In the genomic region with DNA sequence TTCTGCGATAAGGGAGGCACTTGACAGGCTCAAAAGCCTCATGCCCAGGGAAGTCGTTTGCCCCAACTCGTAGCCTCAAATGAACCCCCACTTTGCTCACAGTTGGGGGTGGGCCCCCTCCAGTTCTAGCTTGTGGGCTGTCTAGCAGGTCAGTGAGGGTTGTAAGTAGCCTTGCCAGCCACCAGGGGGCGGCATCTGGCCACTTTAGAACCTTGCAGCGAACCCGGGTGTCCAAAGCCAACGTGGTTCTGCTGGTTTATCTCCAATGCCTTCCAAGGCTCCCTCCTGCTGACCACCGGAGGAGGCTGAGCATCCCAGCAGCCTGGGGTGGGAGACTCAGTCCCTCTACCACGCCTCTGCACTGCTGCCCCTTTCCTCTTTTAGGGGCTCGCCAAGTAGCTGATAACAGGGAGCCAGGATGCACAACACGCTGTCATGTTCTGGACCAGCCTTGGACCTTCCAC, we compare ENCODE assay signal across 8 cellular contexts. TPM values are rescaled to one million over a fixed set of nuclear protein-coding genes. Genes with fewer than 3 reads are reported as not detected.
A peak's percentile ranks its signal among the peaks of the same experiment; 100 is the strongest.
DNase-seq lines count a peak whose midpoint lies in the region; ATAC-seq and TF ChIP-seq lines count a peak whose summit lies in the region.

No MANE protein-coding gene starts in this region.

- no peak overlapping the region for H3K27ac Mint-ChIP-seq in activated T-cell treated with anti-CD3 and anti-CD28 coated beads, Interleukin-2, amount 50 U/mL, for 24 hours
- H3K27ac Mint-ChIP-seq in neural progenitor cell = no peak overlapping the region
- no peak overlapping the region for H3K27ac Mint-ChIP-seq in stimulated activated naive CD8-positive, alpha-beta T cell treated with anti-CD3 and anti-CD28 coated beads, Interleukin-15, amount 100 ng/mL, for 72 hours

- H3K9ac ChIP-seq in neural progenitor cell = no peak overlapping the region

- H3K27me3 ChIP-seq in neural progenitor cell = no peaks in the 10 kb centered on the region

- H3K9me3 ChIP-seq in OCI-LY7 (ENCODE audit: low read length) (no peaks in the 10 kb centered on the region), neural progenitor cell (ENCODE audit: low read depth) (no peaks in the 10 kb centered on the region)

- H3K4me3 Mint-ChIP-seq in activated T-cell treated with anti-CD3 and anti-CD28 coated beads, Interleukin-2, amount 50 U/mL, for 24 hours = no peak overlapping the region
- peak overlapping the region; percentile 52 for H3K4me3 Mint-ChIP-seq in neural progenitor cell
- no peak overlapping the region for H3K4me3 Mint-ChIP-seq in stimulated activated naive CD8-positive, alpha-beta T cell treated with anti-CD3 and anti-CD28 coated beads, Interleukin-15, amount 100 ng/mL, for 72 hours

- H3K4me2 ChIP-seq in OCI-LY7 (ENCODE audit: low read length) (peak overlapping the region; percentile 63), neural progenitor cell (no peak overlapping the region)

- no peaks in the 10 kb centered on the region for H3K9me3 Mint-ChIP-seq in activated T-cell treated with anti-CD3 and anti-CD28 coated beads, Interleukin-2, amount 50 U/mL, for 24 hours
- no peaks in the 10 kb centered on the region for H3K9me3 Mint-ChIP-seq in neural progenitor cell
- no peaks in the 10 kb centered on the region for H3K9me3 Mint-ChIP-seq in stimulated activated naive CD8-positive, alpha-beta T cell treated with anti-CD3 and anti-CD28 coated beads, Interleukin-15, amount 100 ng/mL, for 72 hours

- H3K4me1 Mint-ChIP-seq in activated T-cell treated with anti-CD3 and anti-CD28 coated beads, Interleukin-2, amount 50 U/mL, for 24 hours (ENCODE audit: low read depth) = peaks cover 5% of the 10 kb centered on the region
- H3K4me1 Mint-ChIP-seq in neural progenitor cell = peaks cover 4% of the 10 kb centered on the region
- H3K4me1 Mint-ChIP-seq in stimulated activated naive CD8-positive, alpha-beta T cell treated with anti-CD3 and anti-CD28 coated beads, Interleukin-15, amount 100 ng/mL, for 72 hours = peaks cover 18% of the 10 kb centered on the region

- H3K36me3 ChIP-seq in OCI-LY7 (ENCODE audit: insufficient read depth, low read length) = no peaks in the 10 kb centered on the region
- H3K36me3 ChIP-seq in neural progenitor cell = no peaks in the 10 kb centered on the region

- peak overlapping the region; percentile 47; the same call in 1 of the 2 replicates for H2AFZ ChIP-seq in OCI-LY7 (ENCODE audit: low read length)
- peak overlapping the region; percentile 73 for H2AFZ ChIP-seq in neural progenitor cell (replicated peaks)

- no peaks in the 10 kb centered on the region for H3K9me2 ChIP-seq in OCI-LY7 (ENCODE audit: insufficient read depth, low read length)

- intact Hi-C loops in OCI-LY7 (cut with micrococcal nuclease; ENCODE audit: unreplicated experiment) = loop anchor here (5.0 kb wide), 2 partner anchors 154 to 294 kb away; no protein-coding TSS in a partner anchor

- BruUV-seq in OCI-LY7 (replicated peaks; lab: Mats Ljungman, UMichigan) = no TSS peak

- H4K20me1 ChIP-seq in OCI-LY7 (ENCODE audit: insufficient read depth, low read length) = no peaks in the 10 kb centered on the region
- no peaks in the 10 kb centered on the region for H4K20me1 ChIP-seq in neural progenitor cell (ENCODE audit: low read depth)

- H3F3A ChIP-seq in neural progenitor cell (ENCODE audit: low read depth) = no peaks in the 10 kb centered on the region

- POLR2A ChIA-PET in OCI-LY7 (lab: Charles Lee) = no interaction called here

- DNase-seq in ACHN (peak; percentile 61), OCI-LY7 (ENCODE audit: low spot score) (peak; percentile 81), fibroblast of pulmonary artery (ENCODE audit: low read depth) (peak; percentile 82), neural progenitor cell (ENCODE audit: low spot score) (peak; percentile 87)
- peak; percentile 82 for DNase-seq in activated T-cell treated with anti-CD3 and anti-CD28 coated beads, Interleukin-2, amount 50 U/mL, for 24 hours
- peak; percentile 74 to 76 for DNase-seq in stimulated activated naive CD8-positive, alpha-beta T cell treated with anti-CD3 and anti-CD28 coated beads, Interleukin-15, amount 100 ng/mL, for 72 hours

- H3K79me2 ChIP-seq in OCI-LY7 (ENCODE audit: insufficient read depth, low read depth, low read length) (no peaks in the 10 kb centered on the region), neural progenitor cell (ENCODE audit: low read depth) (no peaks in the 10 kb centered on the region)

- TF ChIP-seq CTCF in OCI-LY7 (conservative IDR thresholded peaks at IDR 0.05; ENCODE audit: low read length) (peak; percentile 94), fibroblast of pulmonary artery (IDR thresholded peaks at IDR 0.05; ENCODE audit: low read length, missing control alignments) (peak; percentile 95), neural progenitor cell (IDR thresholded peaks at IDR 0.05) (peak; percentile 96)

- H3K36me3 Mint-ChIP-seq in activated T-cell treated with anti-CD3 and anti-CD28 coated beads, Interleukin-2, amount 50 U/mL, for 24 hours (ENCODE audit: low read depth) = no peaks in the 10 kb centered on the region
- no peaks in the 10 kb centered on the region for H3K36me3 Mint-ChIP-seq in neural progenitor cell

- H3K4me1 ChIP-seq in OCI-LY7 (ENCODE audit: insufficient read depth, low read length, poor library complexity, severe bottlenecking) = peaks cover 3% of the 10 kb centered on the region
- H3K4me1 ChIP-seq in neural progenitor cell = no peaks in the 10 kb centered on the region

- CTCF ChIA-PET in OCI-LY7 (lab: Charles Lee; ENCODE audit: unreplicated experiment) = no interaction called here

- H3K27me3 Mint-ChIP-seq in activated T-cell treated with anti-CD3 and anti-CD28 coated beads, Interleukin-2, amount 50 U/mL, for 24 hours = peaks cover 9% of the 10 kb centered on the region
- H3K27me3 Mint-ChIP-seq in neural progenitor cell (ENCODE audit: insufficient read depth, low read depth) = peaks cover 8% of the 10 kb centered on the region
- H3K27me3 Mint-ChIP-seq in stimulated activated naive CD8-positive, alpha-beta T cell treated with anti-CD3 and anti-CD28 coated beads, Interleukin-15, amount 100 ng/mL, for 72 hours = peaks cover 19% of the 10 kb centered on the region

- ATAC-seq in GM18519 (IDR thresholded peaks at IDR 0.05; ENCODE audit: low FRiP score, unreplicated experiment) = peak; percentile 51
- ATAC-seq in HG03571 (IDR thresholded peaks at IDR 0.05; ENCODE audit: unreplicated experiment) = peak; percentile 64
- peak; percentile 95 for ATAC-seq in stimulated activated naive CD8-positive, alpha-beta T cell treated with anti-CD3 and anti-CD28 coated beads, Interleukin-15, amount 100 ng/mL, for 72 hours

- no peak overlapping the region for H3K27ac ChIP-seq in OCI-LY7 (ENCODE audit: low read depth, low read length, poor library complexity, severe bottlenecking)
- H3K27ac ChIP-seq in neural progenitor cell = no peak overlapping the region

- in situ Hi-C loops in ACHN (cut with HindIII; ENCODE audit: low pct_ligation_motif_present, low pct_unique_long_range_greater_than_20kb, low sequenced_read_pairs) = no loop called here

- H3K4me3 ChIP-seq in OCI-LY7 (ENCODE audit: low read depth, low read length, poor library complexity, severe bottlenecking) (no peak overlapping the region), fibroblast of pulmonary artery (replicated peaks; ENCODE audit: low read depth, low read length) (no peak overlapping the region), neural progenitor cell (no peak overlapping the region)

RNA-seq across cellular contexts. Expression of a gene that starts 9.2 kb away (rescaled TPM):
- total RNA-seq in OCI-LY7 (2014; rRNA removed; shearing (Covaris generic)) = 13.3 and 20.6 TPM in 2 replicates
- total RNA-seq in OCI-LY7 (2022) (21.4 and 22.5 TPM in 2 replicates), neural progenitor cell (ENCODE audit: low replicate concordance) (29.8 and 35.4 TPM in 2 replicates)

RNA-seq across cellular contexts. Expression of a gene that starts 43.0 kb away (rescaled TPM):
- 44.5 and 53.6 TPM in 2 replicates for total RNA-seq in OCI-LY7 (2014; rRNA removed; shearing (Covaris generic))
- total RNA-seq in OCI-LY7 (2022) (111 and 129 TPM in 2 replicates), neural progenitor cell (ENCODE audit: low replicate concordance) (24.3 and 28.9 TPM in 2 replicates)
